Comparison of ENCODE assay signal across 8 cellular contexts in genomic region chr9:33164921-33165262, GRCh38. TPM values are rescaled to one million over a fixed set of nuclear protein-coding genes. Genes with fewer than 3 reads are reported as not detected.
DNase-seq lines count a peak whose midpoint lies in the region; FAIRE-seq and TF ChIP-seq lines count a peak whose summit lies in the region.
"Not testable (repeated sequence)": the region's sequence is repeated elsewhere in the genome, so short reads cannot be mapped to it uniquely, and the experiment has no call there.

No MANE protein-coding gene starts in this region.

- POLR2A ChIA-PET in AG04450 (lab: Yijun Ruan, JAX): not testable (repeated sequence)

- H3K27me3 ChIP-seq in AG04450 (ENCODE audit: control insufficient read depth, insufficient read depth, low read length); stomach: not testable (repeated sequence)
- H3K27me3 ChIP-seq in neural progenitor cell: peaks cover 50% of the 10 kb centered on the region

- peak overlapping the region in 1 of 2 donors; percentile 74 for H3K9ac ChIP-seq in kidney (ENCODE audit: low read length in 2 of 2)
- H3K9ac ChIP-seq in neural progenitor cell: not testable (repeated sequence)

- CTCF ChIA-PET in AG04450 (lab: Charles Lee): not testable (repeated sequence)

- H3K4me1 ChIP-seq in kidney (ENCODE audit: control insufficient read depth in 1 of 2, insufficient read depth in 1 of 2, low read depth in 1 of 2, low read length in 2 of 2) (peaks cover 54 to 55% of the 10 kb centered on the region in 2 donors), neural progenitor cell (peaks cover 22% of the 10 kb centered on the region), stomach (peaks cover 62 to 75% (median 70%) of the 10 kb centered on the region in 4 donors)

- peaks cover 14% of the 10 kb centered on the region for H3K36me3 Mint-ChIP-seq in T-helper 2 cell treated with Interferon-gamma antibody and Interleukin-4, amounts not matched to agents 5 μg/mL and 100 μg/mL, for 36 hours (ENCODE audit: low read depth)
- peaks cover 14% of the 10 kb centered on the region for H3K36me3 Mint-ChIP-seq in endothelial cell (ENCODE audit: low read depth, unreplicated experiment)
- H3K36me3 Mint-ChIP-seq in neural progenitor cell: not testable (repeated sequence)

- peaks cover 14% of the 10 kb centered on the region for H4K20me1 ChIP-seq in neural progenitor cell (ENCODE audit: low read depth)

- H2AFZ ChIP-seq in neural progenitor cell (replicated peaks): not testable (repeated sequence)

- DNase-seq in AG04450 (ENCODE audit: low read depth, low spot score); HFF-Myc (ENCODE audit: extremely low read depth, low read depth); T-helper 2 cell treated with Interferon-gamma antibody and Interleukin-4, amounts not matched to agents 5 μg/mL and 100 μg/mL, for 36 hours (ENCODE audit: low spot score); endothelial cell (ENCODE audit: low spot score); kidney; neural progenitor cell (ENCODE audit: low spot score); stomach: not testable (repeated sequence)

- H3K4me3 Mint-ChIP-seq in T-helper 2 cell treated with Interferon-gamma antibody and Interleukin-4, amounts not matched to agents 5 μg/mL and 100 μg/mL, for 36 hours: peak overlapping the region; percentile 96
- peak overlapping the region; percentile 96 for H3K4me3 Mint-ChIP-seq in endothelial cell (ENCODE audit: unreplicated experiment)
- H3K4me3 Mint-ChIP-seq in neural progenitor cell: peak overlapping the region; percentile 91

- intact Hi-C loops in kidney (cut with DNase I); stomach (cut with DNase I; ENCODE audit: low total_unique reads): not testable (repeated sequence)

- H3K4me3 ChIP-seq in AG04450 (ENCODE audit: low read depth, low read length) (peak overlapping the region; percentile 89), HFF-Myc (replicated peaks; ENCODE audit: low read depth, low read length) (peak overlapping the region; percentile 82), kidney (ENCODE audit: low read length in 2 of 2) (peak overlapping the region; percentile 70 to 96), stomach (peak overlapping the region; percentile 87 to 95 (median 92))
- H3K4me3 ChIP-seq in neural progenitor cell: not testable (repeated sequence)

- 13 to 53% (median 33%) methylated on average over 7 of the region's 7 CpGs for WGBS in stomach, 5 donors

- H3K9me3 Mint-ChIP-seq in T-helper 2 cell treated with Interferon-gamma antibody and Interleukin-4, amounts not matched to agents 5 μg/mL and 100 μg/mL, for 36 hours; endothelial cell (ENCODE audit: unreplicated experiment); neural progenitor cell: not testable (repeated sequence)

- peaks cover 12% of the 10 kb centered on the region for H3K79me2 ChIP-seq in neural progenitor cell (ENCODE audit: low read depth)

- H3K4me2 ChIP-seq in neural progenitor cell: not testable (repeated sequence)

- not testable (repeated sequence) for H3K9me3 ChIP-seq in AG04450 (ENCODE audit: control insufficient read depth, insufficient read depth, low read length); kidney (ENCODE audit: control insufficient read depth in 1 of 2, low read length in 2 of 2); neural progenitor cell (ENCODE audit: low read depth); stomach

- TF ChIP-seq EP300 in stomach (IDR thresholded peaks at IDR 0.05): not testable (repeated sequence)

- TF ChIP-seq POLR2A in stomach (IDR thresholded peaks at IDR 0.05): not testable (repeated sequence)

- H3K36me3 ChIP-seq in kidney (ENCODE audit: control insufficient read depth in 1 of 2, insufficient read depth in 2 of 2, low read length in 2 of 2); neural progenitor cell; stomach: not testable (repeated sequence)

- H3K27me3 Mint-ChIP-seq in T-helper 2 cell treated with Interferon-gamma antibody and Interleukin-4, amounts not matched to agents 5 μg/mL and 100 μg/mL, for 36 hours (ENCODE audit: low read depth); neural progenitor cell (ENCODE audit: insufficient read depth, low read depth): not testable (repeated sequence)
- H3K27me3 Mint-ChIP-seq in endothelial cell (ENCODE audit: unreplicated experiment): peaks cover 17% of the 10 kb centered on the region

- H3K27ac ChIP-seq in AG04450 (ENCODE audit: low read depth, low read length) (peak overlapping the region; percentile 42), angular gyrus (ENCODE audit: low read depth, low read length) (peak overlapping the region; percentile 5), kidney (ENCODE audit: low read depth in 2 of 2, low read length in 2 of 2) (peak overlapping the region; percentile 96 to 99), stomach (peak overlapping the region; percentile 85 to 99 (median 97))
- H3K27ac ChIP-seq in neural progenitor cell: not testable (repeated sequence)

- H3K27ac Mint-ChIP-seq in T-helper 2 cell treated with Interferon-gamma antibody and Interleukin-4, amounts not matched to agents 5 μg/mL and 100 μg/mL, for 36 hours: peak overlapping the region; percentile 90
- H3K27ac Mint-ChIP-seq in endothelial cell (ENCODE audit: unreplicated experiment): peak overlapping the region; percentile 39
- H3K27ac Mint-ChIP-seq in neural progenitor cell: not testable (repeated sequence)

- peaks cover 72% of the 10 kb centered on the region for H3K4me1 Mint-ChIP-seq in T-helper 2 cell treated with Interferon-gamma antibody and Interleukin-4, amounts not matched to agents 5 μg/mL and 100 μg/mL, for 36 hours (ENCODE audit: low read depth)
- peaks cover 60% of the 10 kb centered on the region for H3K4me1 Mint-ChIP-seq in endothelial cell (ENCODE audit: unreplicated experiment)
- H3K4me1 Mint-ChIP-seq in neural progenitor cell: peaks cover 54% of the 10 kb centered on the region

- peaks cover 17% of the 10 kb centered on the region for H3F3A ChIP-seq in neural progenitor cell (ENCODE audit: low read depth)

- FAIRE-seq in kidney (lab: Jason Lieb, UNC): not testable (repeated sequence)

- not testable (repeated sequence) for TF ChIP-seq CTCF in AG04450 (IDR thresholded peaks at IDR 0.05; ENCODE audit: low read depth, low read length); HFF-Myc (IDR thresholded peaks at IDR 0.05; ENCODE audit: low read depth, low read length, missing control alignments); endothelial cell (IDR thresholded peaks at IDR 0.05; ENCODE audit: unreplicated experiment); kidney (IDR thresholded peaks at IDR 0.05; ENCODE audit: borderline replicate concordance, extremely low read depth, insufficient read depth); neural progenitor cell (IDR thresholded peaks at IDR 0.05); stomach (IDR thresholded peaks at IDR 0.05)

RNA-seq across cellular contexts. Expression of gene B4GALT1, which starts 2.2 kb away (rescaled TPM):
- polyA plus RNA-seq in AG04450 (2011; rRNA removed): 55.3 and 57.0 TPM in 2 replicates
- 64.4 and 70.9 TPM in 2 replicates for polyA minus RNA-seq in AG04450 (2011; rRNA and poly(A)+ RNA removed)
- 86.7 TPM for total RNA-seq in endothelial cell (ENCODE audit: unreplicated experiment)
- total RNA-seq in kidney: 163 TPM
- 33.0 TPM for polyA plus RNA-seq in kidney (ENCODE audit: insufficient read depth, low read depth, low replicate concordance)
- total RNA-seq in neural progenitor cell (ENCODE audit: low replicate concordance): 7.3 and 7.5 TPM in 2 replicates
- total RNA-seq in stomach: 100 to 1,000 TPM in 1 of 5 donors, 10 to 100 TPM in 3, 1 to 10 TPM in 1; 6.4 to 125 (median 25.0) TPM
- polyA plus RNA-seq in stomach: 10 to 100 TPM; 23.4 to 31.4 (median 24.8) TPM
